In the genomic region with DNA sequence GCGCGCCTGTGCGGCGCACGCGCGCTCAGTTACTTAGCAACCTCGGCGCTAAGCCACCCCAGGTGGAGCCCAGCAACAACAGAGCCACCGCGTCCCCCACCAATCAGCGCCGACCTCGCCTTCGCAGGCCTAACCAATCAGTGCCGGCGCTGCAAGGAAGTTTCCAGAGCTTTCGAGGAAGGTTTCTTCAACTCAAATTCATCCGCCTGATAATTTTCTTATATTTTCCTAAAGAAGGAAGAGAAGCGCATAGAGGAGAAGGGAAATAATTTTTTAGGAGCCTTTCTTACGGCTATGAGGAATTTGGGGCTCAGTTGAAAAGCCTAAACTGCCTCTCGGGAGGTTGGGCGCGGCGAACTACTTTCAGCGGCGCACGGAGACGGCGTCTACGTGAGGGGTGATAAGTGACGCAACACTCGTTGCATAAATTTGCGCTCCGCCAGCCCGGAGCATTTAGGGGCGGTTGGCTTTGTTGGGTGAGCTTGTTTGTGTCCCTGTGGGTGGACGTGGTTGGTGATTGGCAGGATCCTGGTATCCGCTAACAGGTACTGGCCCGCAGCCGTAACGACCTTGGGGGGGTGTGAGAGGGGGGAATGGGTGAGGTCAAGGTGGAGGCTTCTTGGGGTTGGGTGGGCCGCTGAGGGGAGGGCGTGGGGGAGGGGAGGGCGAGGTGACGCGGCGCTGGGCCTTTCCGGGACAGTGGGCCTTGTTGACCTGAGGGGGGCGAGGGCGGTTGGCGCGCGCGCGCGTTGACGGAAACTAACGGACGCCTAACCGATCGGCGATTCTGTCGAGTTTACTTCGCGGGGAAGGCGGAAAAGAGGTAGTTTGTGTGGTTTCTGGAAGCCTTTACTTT, we compare ENCODE assay signal across 8 cellular contexts. TPM values are rescaled to one million over a fixed set of nuclear protein-coding genes. Genes with fewer than 3 reads are reported as not detected.
DNase-seq lines count a peak whose midpoint lies in the region; TF ChIP-seq lines count a peak whose summit lies in the region.

A gene (plus strand): TSS at position 452 of the 856 bp plus-strand sequence. CDS start 817 bp downstream, outside the sequence.

- H4K20me1 ChIP-seq in Loucy (ENCODE audit: insufficient read depth, low read length, poor library complexity, severe bottlenecking) (peaks cover 30% of the 10 kb centered on the region), neural progenitor cell (ENCODE audit: low read depth) (peaks cover 38% of the 10 kb centered on the region)

- peaks cover 24% of the 10 kb centered on the region for H3K36me3 Mint-ChIP-seq in neural progenitor cell

- H3K9me2 ChIP-seq in Loucy (replicated peaks; ENCODE audit: low read depth, low read length): no peaks in the 10 kb centered on the region

- H3K9me3 ChIP-seq in Loucy (ENCODE audit: insufficient read depth, low read depth, low read length) (no peaks in the 10 kb centered on the region), neural progenitor cell (ENCODE audit: low read depth) (no peaks in the 10 kb centered on the region)

- no peaks in the 10 kb centered on the region for H3K27me3 ChIP-seq in Loucy (ENCODE audit: insufficient read depth, low read length, poor library complexity, severe bottlenecking)
- no peaks in the 10 kb centered on the region for H3K27me3 ChIP-seq in neural progenitor cell

- H3K36me3 ChIP-seq in Loucy (ENCODE audit: insufficient read depth, low read length) (peaks cover 20% of the 10 kb centered on the region), neural progenitor cell (peaks cover 5% of the 10 kb centered on the region)

- peak within 1 kb of the TSS; percentile 97 for H2AFZ ChIP-seq in Loucy (ENCODE audit: low read length)
- H2AFZ ChIP-seq in neural progenitor cell (replicated peaks): peak within 1 kb of the TSS; percentile 99

- peak within 1 kb of the TSS; percentile 98 for H3K27ac ChIP-seq in neural progenitor cell

- H3K27ac Mint-ChIP-seq in neural progenitor cell: peak within 1 kb of the TSS; percentile 100

- DNase-seq in ELF-1 (ENCODE audit: low read depth, low spot score) (peak; percentile 99), GOT3 (lab: John Stamatoyannopoulos, UW) (peak; percentile 85), SIG-M5 treated with dmso at 0.1 percent for 504 hours (lab: John Stamatoyannopoulos, UW; ENCODE audit: unreplicated experiment) (peak; percentile 94), activated gamma-delta T cell treated with Interleukin-2 at 50 U/mL for 16 hours (peak; percentile 94), foreskin fibroblast (peak; percentile 99), neural progenitor cell (ENCODE audit: low spot score) (peak; percentile 99), stromal cell of bone marrow (ENCODE audit: low read depth) (peak; percentile 95)

- H3K9ac ChIP-seq in Loucy (ENCODE audit: low read depth, low read length, poor library complexity, severe bottlenecking) (peak within 1 kb of the TSS; percentile 98), neural progenitor cell (peak within 1 kb of the TSS; percentile 71)

- H3K4me2 ChIP-seq in Loucy (ENCODE audit: low read depth, low read length, poor library complexity, severe bottlenecking) (peak within 1 kb of the TSS; percentile 96), neural progenitor cell (peak within 1 kb of the TSS; percentile 78)

- peaks cover 32% of the 10 kb centered on the region for H3K4me1 Mint-ChIP-seq in neural progenitor cell

- peaks cover 22% of the 10 kb centered on the region for H3K4me1 ChIP-seq in Loucy (ENCODE audit: insufficient read depth, low read length, poor library complexity, severe bottlenecking)
- peaks cover 21% of the 10 kb centered on the region for H3K4me1 ChIP-seq in neural progenitor cell

- H3K4me3 ChIP-seq in Loucy (ENCODE audit: low read length, poor library complexity, severe bottlenecking) (peak within 1 kb of the TSS; percentile 89), foreskin fibroblast (ENCODE audit: low read depth in 1 of 2, low read length in 2 of 2) (peak within 1 kb of the TSS; percentile 96 to 99), neural progenitor cell (peak within 1 kb of the TSS; percentile 89)

- H3K79me2 ChIP-seq in Loucy (ENCODE audit: insufficient read depth, low read length) (peaks cover 39% of the 10 kb centered on the region), neural progenitor cell (ENCODE audit: low read depth) (peaks cover 31% of the 10 kb centered on the region)

- TF ChIP-seq CTCF in Loucy (conservative IDR thresholded peaks at IDR 0.05; ENCODE audit: low read length) (peak; percentile 34), foreskin fibroblast (IDR thresholded peaks at IDR 0.05; ENCODE audit: low read depth, low read length) (no peak), neural progenitor cell (IDR thresholded peaks at IDR 0.05) (peak; percentile 34)

- H3F3A ChIP-seq in Loucy (ENCODE audit: low read depth): peaks cover 6% of the 10 kb centered on the region; the same call in 1 of the 2 replicates
- H3F3A ChIP-seq in neural progenitor cell (ENCODE audit: low read depth): peaks cover 64% of the 10 kb centered on the region

- H3K27me3 Mint-ChIP-seq in neural progenitor cell (ENCODE audit: insufficient read depth, low read depth): peaks cover 9% of the 10 kb centered on the region

- peaks cover 8% of the 10 kb centered on the region for H3K9me3 Mint-ChIP-seq in neural progenitor cell

- H3K4me3 Mint-ChIP-seq in neural progenitor cell: peak within 1 kb of the TSS; percentile 97

RNA-seq across cellular contexts. Expression of the gene that starts here (rescaled TPM):
- 1,249 and 1,476 TPM in 2 replicates for total RNA-seq in neural progenitor cell (ENCODE audit: low replicate concordance)

Comparison
In these comparisons a context has a peak if more than half of its experiments do, and no peak if none do; other contexts are left out.
1. Peak in every context shown above with its lines: DNase-seq, H3K4me3 ChIP-seq and H3K27ac ChIP-seq.